ENCODE assay signal across 8 cellular contexts in genomic region chr18:8480506-8481328, GRCh38.
DNase-seq lines count a peak whose midpoint lies in the region; ATAC-seq, FAIRE-seq and TF ChIP-seq lines count a peak whose summit lies in the region.

No MANE protein-coding gene starts in this region.

- H3K9me3 Mint-ChIP-seq in HFFc6 = no peaks in the 10 kb centered on the region
- H3K9me3 Mint-ChIP-seq in neural crest cell = no peaks in the 10 kb centered on the region
- no peaks in the 10 kb centered on the region for H3K9me3 Mint-ChIP-seq in natural killer cell

- no peak for FAIRE-seq in A549 (lab: Jason Lieb, UNC)

- 31% methylated on average over 16 of the region's 16 CpGs for WGBS in A549 (ENCODE audit: missing lambda C conversion rate)

- DNase-seq in A549 (ENCODE audit: low read depth in 1 of 2, low spot score in 1 of 2) = peak; percentile 36 to 72
- peak; percentile 45 for DNase-seq in HFFc6
- peak; percentile 71 for DNase-seq in RKO (ENCODE audit: low spot score)
- DNase-seq in fibroblast of mammary gland (ENCODE audit: low read depth) = peak; percentile 49
- DNase-seq in neural crest cell (ENCODE audit: low read depth, low spot score) = peak; percentile 30
- no peak for DNase-seq in natural killer cell

- H3K4me1 ChIP-seq in A549 = no peaks in the 10 kb centered on the region; the same call in 2 of the 3 replicates

- no peak for TF ChIP-seq POLR2A in A549 (IDR thresholded peaks at IDR 0.05; ENCODE audit: low read length)

- H3K4me3 Mint-ChIP-seq in HFFc6 = no peak overlapping the region
- H3K4me3 Mint-ChIP-seq in neural crest cell = no peak overlapping the region
- no peak overlapping the region for H3K4me3 Mint-ChIP-seq in natural killer cell

- POLR2A ChIA-PET in A549 (lab: Yijun Ruan, JAX) = no interaction called here

- intact Hi-C loops in natural killer cell (cut with micrococcal nuclease) = no loop called here

- H3K36me3 Mint-ChIP-seq in HFFc6 (ENCODE audit: low read depth) = no peaks in the 10 kb centered on the region
- H3K36me3 Mint-ChIP-seq in neural crest cell (ENCODE audit: low read depth) = no peaks in the 10 kb centered on the region
- H3K36me3 Mint-ChIP-seq in natural killer cell = no peaks in the 10 kb centered on the region

- no peaks in the 10 kb centered on the region for H3K9me3 ChIP-seq in A549

- peak overlapping the region; percentile 41 to 58; a peak in 4 of 6 replicates for H3K27ac ChIP-seq in A549

- TF ChIP-seq EP300 in A549 (IDR thresholded peaks at IDR 0.05) = no peak

- no peaks in the 10 kb centered on the region for H3K4me1 Mint-ChIP-seq in HFFc6 (ENCODE audit: low read depth)
- peaks cover 3% of the 10 kb centered on the region for H3K4me1 Mint-ChIP-seq in neural crest cell
- peaks cover 0 to 5% of the 10 kb centered on the region in 2 donors for H3K4me1 Mint-ChIP-seq in natural killer cell

- TF ChIP-seq RAD21 in A549 (conservative IDR thresholded peaks at IDR 0.05 in 1 of 2, IDR thresholded peaks at IDR 0.05 in 1 of 2) = peak; percentile 82 to 85

- H3K4me2 ChIP-seq in A549 = no peak overlapping the region

- H3K27ac Mint-ChIP-seq in HFFc6 = no peak overlapping the region
- no peak overlapping the region for H3K27ac Mint-ChIP-seq in neural crest cell (ENCODE audit: unreplicated experiment)
- no peak overlapping the region for H3K27ac Mint-ChIP-seq in natural killer cell

- ATAC-seq in A549 = peak; percentile 89 to 95
- ATAC-seq in HG02678 (IDR thresholded peaks at IDR 0.05; ENCODE audit: unreplicated experiment) = no peak
- ATAC-seq in natural killer cell = no peak
- no peak for ATAC-seq in HG03139 (IDR thresholded peaks at IDR 0.05; ENCODE audit: unreplicated experiment)

- H3K27me3 Mint-ChIP-seq in HFFc6 (ENCODE audit: insufficient read depth) (peaks cover 39% of the 10 kb centered on the region), neural crest cell (ENCODE audit: low read depth) (peaks cover 8% of the 10 kb centered on the region), natural killer cell (ENCODE audit: low read depth in 2 of 2) (peaks cover 7 to 11% of the 10 kb centered on the region in 2 donors)

- CTCF ChIA-PET in A549 (lab: Yijun Ruan, JAX) = interaction anchor here (0.6 to 4.7 kb wide), 29 partner anchors 9 to 1269 kb away, joined by 3 to 55 read pairs (median 4); partner anchors contain the start of gene PTPRM

- peak; percentile 65 for TF ChIP-seq CTCF in A549 (IDR thresholded peaks at IDR 0.05)
- peak; percentile 72 for TF ChIP-seq CTCF in HFFc6 (IDR thresholded peaks at IDR 0.05)
- TF ChIP-seq CTCF in fibroblast of mammary gland (conservative IDR thresholded peaks at IDR 0.05; ENCODE audit: control insufficient read depth, insufficient read depth, low read depth, low read length) = peak; percentile 47
- peak; percentile 72 for TF ChIP-seq CTCF in neural crest cell (conservative IDR thresholded peaks at IDR 0.05)
- no peak for TF ChIP-seq CTCF in natural killer cell (IDR thresholded peaks at IDR 0.05)

- H3K4me3 ChIP-seq in A549 = no peak overlapping the region
- H3K4me3 ChIP-seq in fibroblast of mammary gland (ENCODE audit: control insufficient read depth, low read depth, low read length) = no peak overlapping the region

TF ChIP-seq in A549, 52 proteins besides CTCF, POLR2A, EP300 and RAD21:
- TF ChIP-seq ESRRA (IDR thresholded peaks at IDR 0.05; ENCODE audit: borderline replicate concordance, low read length) = no peak
- TF ChIP-seq SMC3 (IDR thresholded peaks at IDR 0.05) = peak; percentile 75
- TF ChIP-seq CBX2 (IDR thresholded peaks at IDR 0.05; ENCODE audit: borderline replicate concordance, low read depth) = no peak
- no peak for TF ChIP-seq MYC (IDR thresholded peaks at IDR 0.05; ENCODE audit: borderline replicate concordance, low read length)
- TF ChIP-seq ELK1 (IDR thresholded peaks at IDR 0.05; ENCODE audit: low read depth, low read length) = no peak
- TF ChIP-seq FOXS1 (CRISPR knock-in tag; IDR thresholded peaks at IDR 0.05) = no peak
- TF ChIP-seq EHMT2 (IDR thresholded peaks at IDR 0.05; ENCODE audit: low read depth) = no peak

Comparison
In these comparisons a context has a peak if more than half of its experiments do, and no peak if none do; other contexts are left out.
1. ATAC-seq: peak in A549 (2 of 2); none in HG02678 (single experiment), natural killer cell (0 of 3) and HG03139 (single experiment).